In the genomic region with DNA sequence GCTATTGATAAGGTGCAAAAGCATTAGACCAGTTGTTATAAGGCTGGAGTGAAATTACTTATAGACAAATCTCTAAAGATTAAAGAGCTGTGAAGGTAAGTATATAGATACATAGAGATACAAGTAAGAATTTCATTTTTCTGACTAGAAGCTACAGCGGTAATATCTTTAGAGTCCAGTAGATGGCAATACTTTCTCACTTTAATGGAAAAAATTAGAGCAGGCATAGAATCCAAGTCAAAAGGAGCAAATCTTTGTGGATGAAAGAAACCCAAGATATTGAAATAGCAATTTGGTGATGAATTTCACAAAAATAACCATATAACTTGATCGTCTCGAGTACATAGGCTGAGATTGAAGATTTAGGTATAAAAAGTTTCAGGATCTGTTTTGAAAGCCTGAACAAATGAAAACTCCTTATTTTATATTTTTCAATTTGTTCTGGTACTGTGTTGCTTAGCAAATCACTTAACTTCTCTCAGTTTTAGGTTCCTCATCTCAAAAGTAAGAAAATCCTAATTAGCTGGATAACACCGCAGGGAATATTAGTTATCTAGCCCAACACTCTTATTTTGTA, we compare ENCODE assay signal across 8 cellular contexts.
DNase-seq lines count a peak whose midpoint lies in the region; ATAC-seq and TF ChIP-seq lines count a peak whose summit lies in the region.

No MANE protein-coding gene starts in this region.

- no peak overlapping the region for H3K4me3 Mint-ChIP-seq in activated CD8-positive, alpha-beta memory T cell treated with anti-CD3 and anti-CD28 coated beads, Interleukin-2, amount 10 ng/mL, durations not matched to agents 7 days and 5 days
- no peak overlapping the region for H3K4me3 Mint-ChIP-seq in WTC11

- CTCF ChIA-PET in activated CD8-positive, alpha-beta memory T cell treated with anti-CD3 and anti-CD28 coated beads, Interleukin-2, amount 10 ng/mL, durations not matched to agents 7 days and 5 days (lab: Charles Lee): interaction anchor here (0.6 to 6.2 kb wide), 21 partner anchors 8 to 422 kb away, joined by 3 to 63 read pairs (median 3); partner anchors contain the start of gene WNT11
- CTCF ChIA-PET in WTC11 (lab: Charles Lee): interaction anchor here (0.7 to 10.8 kb wide), 15 partner anchors 14 to 422 kb away, joined by 3 to 106 read pairs (median 3); partner anchors contain the start of gene UVRAG

- H3K36me3 Mint-ChIP-seq in activated CD8-positive, alpha-beta memory T cell treated with anti-CD3 and anti-CD28 coated beads, Interleukin-2, amount 10 ng/mL, durations not matched to agents 7 days and 5 days: no peaks in the 10 kb centered on the region
- H3K36me3 Mint-ChIP-seq in WTC11: peaks cover 4% of the 10 kb centered on the region; the same call in 1 of the 2 replicates

- peak; percentile 47 for ATAC-seq in activated CD8-positive, alpha-beta memory T cell treated with anti-CD3 and anti-CD28 coated beads, Interleukin-2, amount 10 ng/mL, durations not matched to agents 7 days and 5 days
- ATAC-seq in WTC11 (no peak), GM18511 (IDR thresholded peaks at IDR 0.05; ENCODE audit: unreplicated experiment) (no peak), GM18520 (IDR thresholded peaks at IDR 0.05; ENCODE audit: unreplicated experiment) (no peak)

- peaks cover 2% of the 10 kb centered on the region for H3K4me1 Mint-ChIP-seq in activated CD8-positive, alpha-beta memory T cell treated with anti-CD3 and anti-CD28 coated beads, Interleukin-2, amount 10 ng/mL, durations not matched to agents 7 days and 5 days
- H3K4me1 Mint-ChIP-seq in WTC11: no peaks in the 10 kb centered on the region

- no peak for DNase-seq in activated CD8-positive, alpha-beta memory T cell treated with anti-CD3 and anti-CD28 coated beads, Interleukin-2, amount 10 ng/mL, durations not matched to agents 7 days and 5 days
- no peak for DNase-seq in activated CD8-positive, alpha-beta memory T cell treated with anti-CD3 and anti-CD28 coated beads for 24 hours
- DNase-seq in NCI-H1694 treated with DMSO at 0.1 percent for 48 hours (lab: John Stamatoyannopoulos, UW) (peak; percentile 65), WTC11 (ENCODE audit: low spot score) (no peak), hepatic stellate cell (ENCODE audit: low spot score) (peak; percentile 27), superior temporal gyrus (ENCODE audit: extremely low spot score) (peak; percentile 90)

- H3K27ac Mint-ChIP-seq in activated CD8-positive, alpha-beta memory T cell treated with anti-CD3 and anti-CD28 coated beads, Interleukin-2, amount 10 ng/mL, durations not matched to agents 7 days and 5 days: no peak overlapping the region
- H3K27ac Mint-ChIP-seq in WTC11: no peak overlapping the region

- H3K27me3 Mint-ChIP-seq in activated CD8-positive, alpha-beta memory T cell treated with anti-CD3 and anti-CD28 coated beads, Interleukin-2, amount 10 ng/mL, durations not matched to agents 7 days and 5 days: no peaks in the 10 kb centered on the region
- H3K27me3 Mint-ChIP-seq in WTC11 (ENCODE audit: low read depth): no peaks in the 10 kb centered on the region

- POLR2A ChIA-PET in WTC11 (lab: Charles Lee): interaction anchor here (0.7 kb wide), 1 partner anchor 255 kb away, joined by 3 read pairs; no protein-coding TSS in a partner anchor

- peak; percentile 58 for TF ChIP-seq CTCF in WTC11 (IDR thresholded peaks at IDR 0.05)

- H3K9me3 Mint-ChIP-seq in activated CD8-positive, alpha-beta memory T cell treated with anti-CD3 and anti-CD28 coated beads, Interleukin-2, amount 10 ng/mL, durations not matched to agents 7 days and 5 days (ENCODE audit: low read depth): no peaks in the 10 kb centered on the region
- no peaks in the 10 kb centered on the region for H3K9me3 Mint-ChIP-seq in WTC11

TF ChIP-seq in WTC11, 78 proteins besides CTCF, POLR2A, EP300 and RAD21:
- TF ChIP-seq ESRRA (CRISPR knock-in tag; IDR thresholded peaks at IDR 0.05; ENCODE audit: borderline replicate concordance) (no peak), TEAD4 (CRISPR knock-in tag; IDR thresholded peaks at IDR 0.05) (no peak), PRRX2 (CRISPR knock-in tag; IDR thresholded peaks at IDR 0.05) (no peak), NFE2L1 (CRISPR knock-in tag; IDR thresholded peaks at IDR 0.05) (no peak)
- TF ChIP-seq, protein P1, sequence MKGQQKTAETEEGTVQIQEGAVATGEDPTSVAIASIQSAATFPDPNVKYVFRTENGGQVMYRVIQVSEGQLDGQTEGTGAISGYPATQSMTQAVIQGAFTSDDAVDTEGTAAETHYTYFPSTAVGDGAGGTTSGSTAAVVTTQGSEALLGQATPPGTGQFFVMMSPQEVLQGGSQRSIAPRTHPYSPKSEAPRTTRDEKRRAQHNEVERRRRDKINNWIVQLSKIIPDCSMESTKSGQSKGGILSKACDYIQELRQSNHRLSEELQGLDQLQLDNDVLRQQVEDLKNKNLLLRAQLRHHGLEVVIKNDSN (CRISPR knock-in tag; IDR thresholded peaks at IDR 0.05): no peak
- TF ChIP-seq, protein P2, sequence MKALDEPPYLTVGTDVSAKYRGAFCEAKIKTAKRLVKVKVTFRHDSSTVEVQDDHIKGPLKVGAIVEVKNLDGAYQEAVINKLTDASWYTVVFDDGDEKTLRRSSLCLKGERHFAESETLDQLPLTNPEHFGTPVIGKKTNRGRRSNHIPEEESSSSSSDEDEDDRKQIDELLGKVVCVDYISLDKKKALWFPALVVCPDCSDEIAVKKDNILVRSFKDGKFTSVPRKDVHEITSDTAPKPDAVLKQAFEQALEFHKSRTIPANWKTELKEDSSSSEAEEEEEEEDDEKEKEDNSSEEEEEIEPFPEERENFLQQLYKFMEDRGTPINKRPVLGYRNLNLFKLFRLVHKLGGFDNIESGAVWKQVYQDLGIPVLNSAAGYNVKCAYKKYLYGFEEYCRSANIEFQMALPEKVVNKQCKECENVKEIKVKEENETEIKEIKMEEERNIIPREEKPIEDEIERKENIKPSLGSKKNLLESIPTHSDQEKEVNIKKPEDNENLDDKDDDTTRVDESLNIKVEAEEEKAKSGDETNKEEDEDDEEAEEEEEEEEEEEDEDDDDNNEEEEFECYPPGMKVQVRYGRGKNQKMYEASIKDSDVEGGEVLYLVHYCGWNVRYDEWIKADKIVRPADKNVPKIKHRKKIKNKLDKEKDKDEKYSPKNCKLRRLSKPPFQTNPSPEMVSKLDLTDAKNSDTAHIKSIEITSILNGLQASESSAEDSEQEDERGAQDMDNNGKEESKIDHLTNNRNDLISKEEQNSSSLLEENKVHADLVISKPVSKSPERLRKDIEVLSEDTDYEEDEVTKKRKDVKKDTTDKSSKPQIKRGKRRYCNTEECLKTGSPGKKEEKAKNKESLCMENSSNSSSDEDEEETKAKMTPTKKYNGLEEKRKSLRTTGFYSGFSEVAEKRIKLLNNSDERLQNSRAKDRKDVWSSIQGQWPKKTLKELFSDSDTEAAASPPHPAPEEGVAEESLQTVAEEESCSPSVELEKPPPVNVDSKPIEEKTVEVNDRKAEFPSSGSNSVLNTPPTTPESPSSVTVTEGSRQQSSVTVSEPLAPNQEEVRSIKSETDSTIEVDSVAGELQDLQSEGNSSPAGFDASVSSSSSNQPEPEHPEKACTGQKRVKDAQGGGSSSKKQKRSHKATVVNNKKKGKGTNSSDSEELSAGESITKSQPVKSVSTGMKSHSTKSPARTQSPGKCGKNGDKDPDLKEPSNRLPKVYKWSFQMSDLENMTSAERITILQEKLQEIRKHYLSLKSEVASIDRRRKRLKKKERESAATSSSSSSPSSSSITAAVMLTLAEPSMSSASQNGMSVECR (CRISPR knock-in tag; IDR thresholded peaks at IDR 0.05; ENCODE audit: borderline replicate concordance): no peak
- TF ChIP-seq, protein P3, sequence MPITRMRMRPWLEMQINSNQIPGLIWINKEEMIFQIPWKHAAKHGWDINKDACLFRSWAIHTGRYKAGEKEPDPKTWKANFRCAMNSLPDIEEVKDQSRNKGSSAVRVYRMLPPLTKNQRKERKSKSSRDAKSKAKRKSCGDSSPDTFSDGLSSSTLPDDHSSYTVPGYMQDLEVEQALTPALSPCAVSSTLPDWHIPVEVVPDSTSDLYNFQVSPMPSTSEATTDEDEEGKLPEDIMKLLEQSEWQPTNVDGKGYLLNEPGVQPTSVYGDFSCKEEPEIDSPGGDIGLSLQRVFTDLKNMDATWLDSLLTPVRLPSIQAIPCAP (CRISPR knock-in tag; IDR thresholded peaks at IDR 0.05): no peak

Comparison
In these comparisons a context has a peak if more than half of its experiments do, and no peak if none do; other contexts are left out.
1. DNase-seq: peak in NCI-H1694 treated with DMSO at 0.1 percent for 48 hours (single experiment), hepatic stellate cell (single experiment) and superior temporal gyrus (single experiment); none in activated CD8-positive, alpha-beta memory T cell treated with anti-CD3 and anti-CD28 coated beads, Interleukin-2, amount 10 ng/mL, durations not matched to agents 7 days and 5 days (single experiment), activated CD8-positive, alpha-beta memory T cell treated with anti-CD3 and anti-CD28 coated beads for 24 hours (single experiment) and WTC11 (single experiment).